ENCODE assay signal across 21 cellular contexts in the genomic region with DNA sequence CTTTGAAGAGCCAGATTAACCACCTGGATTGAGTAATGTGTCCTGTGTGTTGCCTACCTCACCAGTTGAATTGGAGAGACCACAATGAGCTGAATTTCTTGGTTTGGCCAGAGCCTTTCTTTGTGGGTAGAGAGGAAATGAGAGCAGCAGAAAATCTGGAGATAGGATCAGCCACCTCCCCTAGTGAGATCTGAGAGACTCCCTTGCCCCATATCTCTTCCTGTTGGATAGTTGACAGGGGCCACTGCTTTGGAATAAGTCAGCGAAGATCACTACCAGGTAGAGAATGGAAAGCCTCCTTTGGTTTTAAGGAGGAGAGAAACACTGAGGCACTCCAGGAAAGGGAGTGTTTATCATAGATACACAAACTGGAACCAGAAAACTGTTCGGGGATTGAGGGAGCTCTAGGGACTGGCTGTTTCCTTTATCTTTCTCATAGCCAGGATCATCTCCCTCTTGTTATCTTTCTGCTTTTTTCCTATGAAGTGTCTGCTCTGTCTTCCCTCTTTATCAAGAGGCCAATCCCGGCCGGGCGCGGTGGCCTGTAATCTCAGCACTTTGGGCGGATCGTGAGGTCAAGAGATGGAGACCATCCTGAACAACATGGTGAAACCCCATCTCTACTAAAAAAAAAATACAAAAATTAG.
"Had no signal": no experiment of that assay in that cellular context is flagged by ENCODE, and none has a peak within 500 bp of the region (broad histone marks: within the 10 kb centered on the region; RNA-seq: fewer than 3 reads in every experiment).

No MANE protein-coding gene starts in this region.

- H3K27me3 Mint-ChIP-seq: activated B cell treated with CpG ODN at 0.5 μM for 24 hours; activated CD8-positive, alpha-beta memory T cell treated with anti-CD3 and anti-CD28 coated beads, Interleukin-2, amount 10 ng/mL, durations not matched to agents 7 days and 5 days had no signal

- H3K9me3 Mint-ChIP-seq: activated B cell treated with CpG ODN at 0.5 μM for 24 hours; activated CD4-positive, alpha-beta memory T cell treated with anti-CD3 and anti-CD28 coated beads, Interleukin-2, amount 10 ng/mL, durations not matched to agents 7 days and 5 days; activated naive CD8-positive, alpha-beta T cell treated with anti-CD3 and anti-CD28 coated beads, Interleukin-2, amount 10 ng/mL, durations not matched to agents 7 days and 5 days; activated T-helper 2 cell treated with anti-CD3 and anti-CD28 coated beads, Interferon-gamma antibody, Interleukin-2, Interleukin-4, amounts not matched to agents 10 μg/mL and 5 μg/mL and 100 μg/mL, durations not matched to agents 14 hours and 24 hours and 36 hours; effector memory CD8-positive, alpha-beta T cell; memory B cell; natural killer cell had no signal

- H3K27me3 ChIP-seq: cardiac muscle cell, esophagus squamous epithelium, heart right ventricle, ovary, thyroid gland had no signal

- H3K4me3 ChIP-seq: cardiac muscle cell, esophagus squamous epithelium, heart right ventricle, ovary, psoas muscle, thyroid gland had no signal

- H3K27ac Mint-ChIP-seq: activated B cell treated with CpG ODN at 0.5 μM for 24 hours; activated CD4-positive, alpha-beta memory T cell treated with anti-CD3 and anti-CD28 coated beads, Interleukin-2, amount 10 ng/mL, durations not matched to agents 7 days and 5 days; activated CD8-positive, alpha-beta memory T cell treated with anti-CD3 and anti-CD28 coated beads, Interleukin-2, amount 10 ng/mL, durations not matched to agents 7 days and 5 days; activated naive CD8-positive, alpha-beta T cell treated with anti-CD3 and anti-CD28 coated beads, Interleukin-2, amount 10 ng/mL, durations not matched to agents 7 days and 5 days; activated T-helper 2 cell treated with anti-CD3 and anti-CD28 coated beads, Interferon-gamma antibody, Interleukin-2, Interleukin-4, amounts not matched to agents 10 μg/mL and 5 μg/mL and 100 μg/mL, durations not matched to agents 14 hours and 24 hours and 36 hours; effector memory CD8-positive, alpha-beta T cell; immature natural killer cell; memory B cell; natural killer cell had no signal

- DNase-seq: activated B cell treated with CpG ODN at 0.5 μM for 24 hours; activated CD4-positive, alpha-beta memory T cell treated with anti-CD3 and anti-CD28 coated beads, Interleukin-2, amount 10 ng/mL, durations not matched to agents 7 days and 5 days; activated CD4-positive, alpha-beta T cell treated with anti-CD3 and anti-CD28 coated beads for 4 hours; activated CD8-positive, alpha-beta memory T cell treated with anti-CD3 and anti-CD28 coated beads, Interleukin-2, amount 10 ng/mL, durations not matched to agents 7 days and 5 days; activated naive CD4-positive, alpha-beta T cell treated with Interleukin-2 at 50 U/mL for 16 hours; activated naive CD8-positive, alpha-beta T cell treated with anti-CD3 and anti-CD28 coated beads, Interleukin-2, amount 10 ng/mL, durations not matched to agents 7 days and 5 days; amygdala; effector memory CD8-positive, alpha-beta T cell; esophagus squamous epithelium; heart right ventricle; immature natural killer cell; natural killer cell; ovary; psoas muscle; right cardiac atrium; stimulated activated CD4-positive, alpha-beta T cell treated with anti-CD3 and anti-CD28 coated beads, Interleukin-2, amount 100 ng/mL, for 24 hours; stimulated activated naive CD4-positive, alpha-beta T cell treated with Interleukin-2 at 50 U/mL for 16 hours; thyroid gland had no signal

- H3K4me1 ChIP-seq: psoas muscle, thyroid gland had no signal

- H3K36me3 ChIP-seq: cardiac muscle cell, esophagus squamous epithelium, heart right ventricle, ovary, thyroid gland had no signal

- H3K4me1 Mint-ChIP-seq: activated B cell treated with CpG ODN at 0.5 μM for 24 hours, immature natural killer cell, memory B cell, natural killer cell had no signal

- H3K36me3 Mint-ChIP-seq: activated CD8-positive, alpha-beta memory T cell treated with anti-CD3 and anti-CD28 coated beads, Interleukin-2, amount 10 ng/mL, durations not matched to agents 7 days and 5 days; activated naive CD8-positive, alpha-beta T cell treated with anti-CD3 and anti-CD28 coated beads, Interleukin-2, amount 10 ng/mL, durations not matched to agents 7 days and 5 days; immature natural killer cell; memory B cell; natural killer cell had no signal

- H3K4me3 Mint-ChIP-seq: activated B cell treated with CpG ODN at 0.5 μM for 24 hours; activated CD4-positive, alpha-beta memory T cell treated with anti-CD3 and anti-CD28 coated beads, Interleukin-2, amount 10 ng/mL, durations not matched to agents 7 days and 5 days; activated CD8-positive, alpha-beta memory T cell treated with anti-CD3 and anti-CD28 coated beads, Interleukin-2, amount 10 ng/mL, durations not matched to agents 7 days and 5 days; activated naive CD8-positive, alpha-beta T cell treated with anti-CD3 and anti-CD28 coated beads, Interleukin-2, amount 10 ng/mL, durations not matched to agents 7 days and 5 days; effector memory CD8-positive, alpha-beta T cell; immature natural killer cell; memory B cell; natural killer cell had no signal

- H3K9me3 ChIP-seq: esophagus squamous epithelium, heart right ventricle, ovary, psoas muscle, thyroid gland had no signal

- ATAC-seq: activated CD8-positive, alpha-beta memory T cell treated with anti-CD3 and anti-CD28 coated beads, Interleukin-2, amount 10 ng/mL, durations not matched to agents 7 days and 5 days; effector memory CD8-positive, alpha-beta T cell; heart right ventricle; psoas muscle had no signal

- H3K27ac ChIP-seq: cardiac muscle cell, esophagus squamous epithelium, heart right ventricle, psoas muscle, thyroid gland had no signal
